8 cellular contexts compared by ENCODE assay signal in genomic region chr16:3880623-3881498, GRCh38. TPM values are rescaled to one million over a fixed set of nuclear protein-coding genes. Genes with fewer than 3 reads are reported as not detected.
DNase-seq lines count a peak whose midpoint lies in the region; ATAC-seq and TF ChIP-seq lines count a peak whose summit lies in the region.

Gene CREBBP, minus strand, starts transcription at chr16:3880713. Its CDS starts 797 bp downstream, at chr16:3879916.

- H3K9ac ChIP-seq in colonic mucosa (ENCODE audit: low read depth in 2 of 2, low read length in 2 of 2), result peak within 1 kb of the TSS; percentile 73 to 93

- no peaks in the 10 kb centered on the region for H3K27me3 ChIP-seq in colonic mucosa
- H3K27me3 ChIP-seq in layer of hippocampus (ENCODE audit: control insufficient read depth, insufficient read depth, low read length), result no peaks in the 10 kb centered on the region

- H3K4me1 ChIP-seq in colonic mucosa, result no peaks in the 10 kb centered on the region

- no peaks in the 10 kb centered on the region for H3K36me3 ChIP-seq in colonic mucosa

- no peak for TF ChIP-seq CTCF in colonic mucosa (IDR thresholded peaks at IDR 0.05)

- peak; percentile 97 for DNase-seq in AG20443 (ENCODE audit: low spot score)
- DNase-seq in NCI-H510A treated with DMSO at 0.1 percent for 48 hours (lab: John Stamatoyannopoulos, UW), result peak; percentile 43
- DNase-seq in activated CD4-positive, alpha-beta T cell treated with anti-CD3 and anti-CD28 coated beads for 4 hours, result peak; percentile 85 to 88
- DNase-seq in colonic mucosa, result peak; percentile 82
- peak; percentile 59 to 79 (median 72) for DNase-seq in stimulated activated CD4-positive, alpha-beta T cell treated with anti-CD3 and anti-CD28 coated beads, Interleukin-1b, Interleukin-23, amount 100 ng/mL, for 24 hours (ENCODE audit: low read depth in 4 of 4, low spot score in 1 of 4)

- intact Hi-C loops in colonic mucosa (cut with DNase I), result no loop called here

- H3K27ac ChIP-seq in colonic mucosa (peak within 1 kb of the TSS; percentile 44), layer of hippocampus (ENCODE audit: low read depth, low read length) (peak within 1 kb of the TSS; percentile 65)

- ATAC-seq in HG03439 (IDR thresholded peaks at IDR 0.05; ENCODE audit: unreplicated experiment), result peak; percentile 80

- H3K9me3 ChIP-seq in colonic mucosa, result no peaks in the 10 kb centered on the region

- peak within 1 kb of the TSS; percentile 84 for H3K4me3 ChIP-seq in colonic mucosa

- peak; percentile 71 for TF ChIP-seq POLR2A in GM19193 (IDR thresholded peaks at IDR 0.05; ENCODE audit: extremely low read depth, insufficient read depth, insufficient read length)

RNA-seq across cellular contexts. Expression of gene CREBBP, which starts in this region (rescaled TPM):
- 10 to 100 TPM; 42.0 to 45.2 TPM for total RNA-seq in colonic mucosa

Comparison
In these comparisons a context has a peak if more than half of its experiments do, and no peak if none do; other contexts are left out.
1. Peak in every context shown above with its lines: DNase-seq, ATAC-seq, H3K4me3 ChIP-seq and H3K27ac ChIP-seq.
2. DNase-seq: peak in every context shown above with its lines; median percentile 97 in AG20443; 86 in activated CD4-positive, alpha-beta T cell treated with anti-CD3 and anti-CD28 coated beads for 4 hours; 82 in colonic mucosa; 72 in stimulated activated CD4-positive, alpha-beta T cell treated with anti-CD3 and anti-CD28 coated beads, Interleukin-1b, Interleukin-23, amount 100 ng/mL, for 24 hours; 43 in NCI-H510A treated with DMSO at 0.1 percent for 48 hours.